1 cellular context compared by ENCODE assay signal in the genomic region with DNA sequence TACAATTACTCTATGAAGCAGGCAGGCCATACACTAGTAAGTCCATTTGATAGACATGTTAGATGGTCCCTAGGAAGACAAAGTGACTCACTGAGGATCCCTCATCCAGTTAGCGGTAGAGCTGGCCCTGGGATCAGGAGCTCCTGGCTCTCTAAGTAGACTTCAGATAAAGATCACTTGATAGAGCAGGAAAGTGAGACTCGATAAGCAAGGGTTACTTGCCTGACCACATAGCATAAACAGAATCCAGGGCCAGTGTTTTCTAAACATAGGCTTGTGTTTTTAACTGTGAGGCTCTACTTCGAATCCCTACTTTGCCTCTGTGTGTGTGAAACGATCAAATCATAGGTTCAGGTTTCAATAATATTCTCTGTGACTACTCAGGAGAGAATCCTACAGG.
TF ChIP-seq lines count a peak whose summit lies in the region.

No MANE protein-coding gene starts in this region.

TF ChIP-seq in IMR-90, 13 proteins besides CTCF, POLR2A, EP300 and RAD21:
- no peak for TF ChIP-seq CEBPB (IDR thresholded peaks at IDR 0.05; ENCODE audit: low read depth, low read length)
- no peak for TF ChIP-seq FOS (IDR thresholded peaks at IDR 0.05; ENCODE audit: low read depth, low read length)
- TF ChIP-seq RCOR1 (IDR thresholded peaks at IDR 0.05; ENCODE audit: insufficient replicate concordance, low read length), result no peak
- no peak for TF ChIP-seq MAFK (IDR thresholded peaks at IDR 0.05; ENCODE audit: low read depth, low read length)
- TF ChIP-seq, protein P1, sequence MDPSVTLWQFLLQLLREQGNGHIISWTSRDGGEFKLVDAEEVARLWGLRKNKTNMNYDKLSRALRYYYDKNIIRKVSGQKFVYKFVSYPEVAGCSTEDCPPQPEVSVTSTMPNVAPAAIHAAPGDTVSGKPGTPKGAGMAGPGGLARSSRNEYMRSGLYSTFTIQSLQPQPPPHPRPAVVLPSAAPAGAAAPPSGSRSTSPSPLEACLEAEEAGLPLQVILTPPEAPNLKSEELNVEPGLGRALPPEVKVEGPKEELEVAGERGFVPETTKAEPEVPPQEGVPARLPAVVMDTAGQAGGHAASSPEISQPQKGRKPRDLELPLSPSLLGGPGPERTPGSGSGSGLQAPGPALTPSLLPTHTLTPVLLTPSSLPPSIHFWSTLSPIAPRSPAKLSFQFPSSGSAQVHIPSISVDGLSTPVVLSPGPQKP (IDR thresholded peaks at IDR 0.05; ENCODE audit: borderline replicate concordance, low read depth, low read length), result no peak
- no peak for TF ChIP-seq MXI1 (IDR thresholded peaks at IDR 0.05; ENCODE audit: borderline replicate concordance, low read depth, low read length)
- no peak for TF ChIP-seq RFX5 (IDR thresholded peaks at IDR 0.05; ENCODE audit: low read depth, low read length)
TF ChIP-seq in IMR-90: peak in this region for 0.
